In the genomic region with DNA sequence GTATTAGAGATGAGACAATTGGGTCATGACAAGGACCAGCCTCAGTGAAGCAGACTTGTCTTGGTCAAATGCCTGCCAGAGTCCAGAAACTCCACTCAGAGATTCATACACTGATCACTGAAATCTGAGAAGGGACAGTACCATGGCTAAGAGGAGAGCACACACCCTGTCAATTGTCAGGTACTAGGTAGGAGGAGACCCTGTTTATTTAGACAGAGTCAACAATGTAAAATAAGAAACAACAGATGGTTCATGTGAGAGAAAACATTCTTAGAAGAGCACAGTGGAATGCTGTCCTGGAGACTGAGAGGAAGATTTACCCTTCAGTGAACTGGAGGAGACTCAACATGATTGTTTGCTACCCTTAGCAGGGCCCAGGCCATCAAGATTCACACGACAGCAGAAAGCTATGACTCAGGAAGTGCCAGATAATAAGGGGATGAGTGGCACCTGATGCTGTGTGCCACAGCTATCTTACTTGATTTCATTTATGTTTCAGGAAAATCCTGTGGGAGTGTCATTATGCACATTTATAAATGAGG, we compare ENCODE assay signal across 17 cellular contexts.
DNase-seq lines count a peak whose midpoint lies in the region; FAIRE-seq and TF ChIP-seq lines count a peak whose summit lies in the region.
"Had no signal": no experiment of that assay in that cellular context is flagged by ENCODE, and none has a peak within 500 bp of the region (broad histone marks: within the 10 kb centered on the region; RNA-seq: fewer than 3 reads in every experiment).

No MANE protein-coding gene starts in this region.

- in situ Hi-C loops in GM13977 (cut with MboI; ENCODE audit: low pct_unique_long_range_greater_than_20kb, low sequenced_read_pairs, unreplicated experiment) = no loop called here

- H3K4me1 ChIP-seq in kidney (ENCODE audit: control insufficient read depth in 1 of 2, insufficient read depth in 1 of 2, low read depth in 1 of 2, low read length in 2 of 2) = no peaks in the 10 kb centered on the region

- peaks cover 12% of the 10 kb centered on the region for H3K36me3 Mint-ChIP-seq in HFFc6 (ENCODE audit: low read depth)
- H3K36me3 Mint-ChIP-seq: natural killer cell treated with Interleukin-12 subunit alpha and Interleukin-12 subunit beta and Interleukin-15 and Interleukin-18, amount 100 ng/mL, for 72 hours had no signal

- H3K4me3 ChIP-seq in kidney (ENCODE audit: low read length in 2 of 2) = no peak overlapping the region
- H3K4me3 ChIP-seq: coronary artery, MG63 had no signal

- no peak for FAIRE-seq in kidney (lab: Jason Lieb, UNC)
- FAIRE-seq in urothelium cell line (lab: Jason Lieb, UNC) = no peak
- FAIRE-seq: endothelial cell of umbilical vein had no signal

- intact Hi-C loops in kidney (cut with DNase I) = no loop called here

- no peak overlapping the region for H3K9ac ChIP-seq in kidney (ENCODE audit: low read length in 2 of 2)

- TF ChIP-seq CTCF in HFFc6 (IDR thresholded peaks at IDR 0.05) = no peak
- no peak for TF ChIP-seq CTCF in kidney (IDR thresholded peaks at IDR 0.05; ENCODE audit: borderline replicate concordance, extremely low read depth, insufficient read depth)
- TF ChIP-seq CTCF in GM13977 (IDR thresholded peaks at IDR 0.05; ENCODE audit: extremely low read depth, insufficient read depth, missing control alignments) = no peak

- DNase-seq in DMS153 treated with DMSO at 0.1 percent for 48 hours (lab: John Stamatoyannopoulos, UW; ENCODE audit: unreplicated experiment) (peak; percentile 79), HFFc6 (peak; percentile 1), NCI-H345 (lab: John Stamatoyannopoulos, UW) (peak; percentile 81), kidney tubule cell (ENCODE audit: low spot score) (peak; percentile 10), kidney (no peak), GM13977 (ENCODE audit: low spot score) (no peak), urothelium cell line (ENCODE audit: low spot score) (no peak)
- DNase-seq in activated CD4-positive, alpha-beta T cell treated with anti-CD3 and anti-CD28 coated beads, Interleukin-2, amount 50 U/mL, for 1 hour = no peak
- DNase-seq: AML-193, Calu3, mesendoderm, MG63, OCI-M1 had no signal

- H3K4me3 Mint-ChIP-seq in HFFc6 = no peak overlapping the region
- H3K4me3 Mint-ChIP-seq: natural killer cell treated with Interleukin-12 subunit alpha and Interleukin-12 subunit beta and Interleukin-15 and Interleukin-18, amount 100 ng/mL, for 72 hours; T-helper 2 cell treated with Interferon-gamma antibody and Interleukin-4, amounts not matched to agents 5 μg/mL and 100 μg/mL, for 36 hours had no signal

- no peaks in the 10 kb centered on the region for H3K36me3 ChIP-seq in kidney (ENCODE audit: control insufficient read depth in 1 of 2, insufficient read depth in 2 of 2, low read length in 2 of 2)
- H3K36me3 ChIP-seq: MG63 had no signal

- no peaks in the 10 kb centered on the region; the same call in 1 of the 2 replicates for H3K9me3 Mint-ChIP-seq in HFFc6
- H3K9me3 Mint-ChIP-seq: natural killer cell treated with Interleukin-12 subunit alpha and Interleukin-12 subunit beta and Interleukin-15 and Interleukin-18, amount 100 ng/mL, for 72 hours; T-helper 2 cell treated with Interferon-gamma antibody and Interleukin-4, amounts not matched to agents 5 μg/mL and 100 μg/mL, for 36 hours had no signal

- H3K27ac Mint-ChIP-seq in HFFc6 = peak overlapping the region; percentile 2; the same call in 1 of the 2 replicates
- H3K27ac Mint-ChIP-seq: natural killer cell treated with Interleukin-12 subunit alpha and Interleukin-12 subunit beta and Interleukin-15 and Interleukin-18, amount 100 ng/mL, for 72 hours; T-helper 2 cell treated with Interferon-gamma antibody and Interleukin-4, amounts not matched to agents 5 μg/mL and 100 μg/mL, for 36 hours had no signal

- peaks cover 39% of the 10 kb centered on the region for H3K4me1 Mint-ChIP-seq in HFFc6 (ENCODE audit: low read depth)

- no peaks in the 10 kb centered on the region for H3K27me3 Mint-ChIP-seq in HFFc6 (ENCODE audit: insufficient read depth)

- H3K27ac ChIP-seq in kidney (ENCODE audit: low read depth in 2 of 2, low read length in 2 of 2) = no peak overlapping the region
- H3K27ac ChIP-seq: coronary artery had no signal

- H3K9me3 ChIP-seq in kidney (ENCODE audit: control insufficient read depth in 1 of 2, low read length in 2 of 2) = no peaks in the 10 kb centered on the region

Comparison
In these comparisons a context has a peak if more than half of its experiments do, and no peak if none do; other contexts are left out.
1. DNase-seq: peak in DMS153 treated with DMSO at 0.1 percent for 48 hours (single experiment), HFFc6 (single experiment), NCI-H345 (single experiment) and kidney tubule cell (single experiment); none in kidney (single experiment), GM13977 (single experiment), urothelium cell line (single experiment) and activated CD4-positive, alpha-beta T cell treated with anti-CD3 and anti-CD28 coated beads, Interleukin-2, amount 50 U/mL, for 1 hour (single experiment).